Comparison of ENCODE assay signal across 21 cellular contexts in the genomic region with DNA sequence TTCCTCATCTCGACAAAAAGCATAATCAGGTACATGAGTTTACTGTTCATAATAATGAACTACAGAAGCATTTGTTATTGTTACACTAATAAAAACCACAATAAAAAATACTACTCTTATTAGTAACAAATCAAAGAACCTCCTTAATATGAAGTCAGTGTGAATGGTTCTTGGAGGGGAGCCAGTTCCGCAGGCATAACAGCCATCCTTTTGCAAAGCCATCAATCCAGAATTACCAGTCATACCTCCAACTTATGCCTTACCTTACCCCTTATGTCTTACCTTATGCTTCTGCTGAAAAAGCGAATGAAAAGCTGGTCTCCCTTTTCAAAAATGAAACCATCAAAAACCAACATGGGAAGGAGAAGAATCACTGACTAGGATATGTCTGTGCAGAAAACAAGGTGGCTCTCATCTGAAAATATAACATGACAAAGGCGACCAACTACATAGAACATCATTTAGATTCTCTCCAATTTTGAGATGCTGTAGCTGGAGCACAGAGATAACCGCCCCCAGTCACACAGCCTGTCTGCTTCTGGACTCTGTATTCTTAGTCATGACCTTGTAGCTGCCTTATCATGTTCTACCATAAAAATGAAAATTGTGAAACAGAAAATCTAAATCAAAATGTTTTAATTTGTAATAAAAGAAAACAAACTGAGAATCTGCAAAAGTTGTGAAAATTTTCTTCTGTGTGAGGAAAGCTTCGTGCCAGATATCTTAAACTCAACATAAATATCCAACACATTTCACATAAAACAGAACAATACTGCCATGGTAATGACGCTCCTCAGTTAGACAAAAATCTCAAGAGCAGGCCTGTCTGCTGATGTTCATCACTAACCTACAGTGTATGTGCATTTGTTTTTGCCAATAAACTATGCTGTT.
"Had no signal": no experiment of that assay in that cellular context is flagged by ENCODE, and none has a peak within 500 bp of the region (broad histone marks: within the 10 kb centered on the region; RNA-seq: fewer than 3 reads in every experiment).

No MANE protein-coding gene starts in this region.

- H3K9me3 ChIP-seq: body of pancreas, gastroesophageal sphincter, heart left ventricle, thyroid gland had no signal

- H3K9me3 Mint-ChIP-seq: activated CD4-positive, alpha-beta T cell treated with anti-CD3 and anti-CD28 coated beads, Interleukin-2, amount 10 ng/mL, durations not matched to agents 24 days and 14 days; activated CD8-positive, alpha-beta T cell treated with anti-CD3 and anti-CD28 coated beads for 36 hours; activated naive CD8-positive, alpha-beta T cell treated with anti-CD3 and anti-CD28 coated beads for 36 hours; activated T-helper 17 cell treated with anti-CD3 and anti-CD28 coated beads, Interleukin-2, amount 50 U/mL, for 72 hours; endodermal cell; nephron progenitor cell had no signal

- FAIRE-seq: colon had no signal

- H3K4me1 Mint-ChIP-seq: activated T-helper 17 cell treated with anti-CD3 and anti-CD28 coated beads, Interleukin-2, amount 50 U/mL, for 72 hours had no signal

- H3K27ac ChIP-seq: body of pancreas, dorsolateral prefrontal cortex, gastroesophageal sphincter, heart left ventricle, thyroid gland had no signal

- H3K36me3 ChIP-seq: gastroesophageal sphincter, heart left ventricle, thyroid gland had no signal

- ATAC-seq: activated CD8-positive, alpha-beta T cell treated with anti-CD3 and anti-CD28 coated beads for 36 hours; activated T-helper 17 cell treated with anti-CD3 and anti-CD28 coated beads, Interleukin-2, amount 50 U/mL, for 72 hours; body of pancreas; gastroesophageal sphincter; heart left ventricle had no signal

- H3K4me1 ChIP-seq: body of pancreas, heart left ventricle had no signal

- H3K27ac Mint-ChIP-seq: activated CD4-positive, alpha-beta T cell treated with anti-CD3 and anti-CD28 coated beads, Interleukin-2, amount 10 ng/mL, durations not matched to agents 24 days and 14 days; activated CD8-positive, alpha-beta T cell treated with anti-CD3 and anti-CD28 coated beads for 36 hours; activated naive CD8-positive, alpha-beta T cell treated with anti-CD3 and anti-CD28 coated beads for 36 hours; activated T-helper 17 cell treated with anti-CD3 and anti-CD28 coated beads, Interleukin-2, amount 50 U/mL, for 72 hours; endodermal cell; nephron progenitor cell had no signal

- H3K4me3 ChIP-seq: body of pancreas, dorsolateral prefrontal cortex, gastroesophageal sphincter, heart left ventricle, thyroid gland had no signal

- DNase-seq: activated CD4-positive, alpha-beta T cell treated with anti-CD3 and anti-CD28 coated beads, Interleukin-2, amount 10 ng/mL, durations not matched to agents 24 days and 14 days; activated CD4-positive, CD25-positive, alpha-beta regulatory T cell; activated CD8-positive, alpha-beta T cell treated with anti-CD3 and anti-CD28 coated beads for 36 hours; activated naive CD4-positive, alpha-beta T cell; activated naive CD8-positive, alpha-beta T cell treated with anti-CD3 and anti-CD28 coated beads for 36 hours; activated T-cell treated with anti-CD3 and anti-CD28 coated beads, Interleukin-2, amount 50 U/mL, for 1 hour; body of pancreas; caudate nucleus; dorsolateral prefrontal cortex; endodermal cell; heart left ventricle; nephron progenitor cell; nucleus accumbens; posterior cingulate gyrus; retina; stimulated activated CD4-positive, alpha-beta T cell treated with anti-CD3 and anti-CD28 coated beads, Interleukin-2, amount 100 ng/mL, for 24 hours; stimulated activated naive CD4-positive, alpha-beta T cell treated with Interleukin-2 at 50 U/mL for 16 hours; thyroid gland had no signal

- H3K27me3 Mint-ChIP-seq: activated CD4-positive, alpha-beta T cell treated with anti-CD3 and anti-CD28 coated beads, Interleukin-2, amount 10 ng/mL, durations not matched to agents 24 days and 14 days; activated CD8-positive, alpha-beta T cell treated with anti-CD3 and anti-CD28 coated beads for 36 hours; activated naive CD8-positive, alpha-beta T cell treated with anti-CD3 and anti-CD28 coated beads for 36 hours; activated T-helper 17 cell treated with anti-CD3 and anti-CD28 coated beads, Interleukin-2, amount 50 U/mL, for 72 hours had no signal

- H3K4me3 Mint-ChIP-seq: activated CD4-positive, alpha-beta T cell treated with anti-CD3 and anti-CD28 coated beads, Interleukin-2, amount 10 ng/mL, durations not matched to agents 24 days and 14 days; activated CD8-positive, alpha-beta T cell treated with anti-CD3 and anti-CD28 coated beads for 36 hours; activated naive CD8-positive, alpha-beta T cell treated with anti-CD3 and anti-CD28 coated beads for 36 hours; activated T-helper 17 cell treated with anti-CD3 and anti-CD28 coated beads, Interleukin-2, amount 50 U/mL, for 72 hours; endodermal cell; nephron progenitor cell had no signal

- H3K27me3 ChIP-seq: body of pancreas, dorsolateral prefrontal cortex, gastroesophageal sphincter, heart left ventricle, thyroid gland had no signal
